In the genomic region with DNA sequence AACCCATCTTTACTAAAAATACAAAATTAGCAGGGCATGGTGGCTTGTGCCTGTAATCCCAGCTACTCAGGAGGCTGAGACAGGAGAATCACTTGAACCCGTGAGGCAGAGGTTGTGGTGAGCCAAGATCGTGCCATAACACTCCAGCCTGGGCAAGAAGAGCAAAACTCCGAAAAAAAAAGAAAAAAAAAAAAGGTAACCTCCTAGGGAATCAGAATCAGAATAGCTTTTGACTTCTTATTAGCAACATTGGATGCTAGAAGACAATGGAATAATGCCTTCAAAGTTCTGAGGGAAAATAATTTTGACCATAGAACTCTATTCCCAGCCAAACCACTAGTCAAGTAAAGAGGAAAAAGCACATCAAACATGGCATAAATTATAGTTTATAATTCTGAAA, we compare ENCODE assay signal across 8 cellular contexts.
"Had no signal": no experiment of that assay in that cellular context is flagged by ENCODE, and none has a peak within 500 bp of the region (broad histone marks: within the 10 kb centered on the region; RNA-seq: fewer than 3 reads in every experiment).

No MANE protein-coding gene starts in this region.

- H3K36me3 ChIP-seq: HAP-1 had no signal

- DNase-seq: GM23248, GOT3, H7, HFFc6, KBM-7 had no signal

- H3K27ac ChIP-seq: GM23248, KMS-11 had no signal

- H3K4me3 ChIP-seq: GM23248, HAP-1 had no signal

- ATAC-seq: HCT116 had no signal
